Comparison of ENCODE assay signal across 6 cellular contexts in the genomic region with DNA sequence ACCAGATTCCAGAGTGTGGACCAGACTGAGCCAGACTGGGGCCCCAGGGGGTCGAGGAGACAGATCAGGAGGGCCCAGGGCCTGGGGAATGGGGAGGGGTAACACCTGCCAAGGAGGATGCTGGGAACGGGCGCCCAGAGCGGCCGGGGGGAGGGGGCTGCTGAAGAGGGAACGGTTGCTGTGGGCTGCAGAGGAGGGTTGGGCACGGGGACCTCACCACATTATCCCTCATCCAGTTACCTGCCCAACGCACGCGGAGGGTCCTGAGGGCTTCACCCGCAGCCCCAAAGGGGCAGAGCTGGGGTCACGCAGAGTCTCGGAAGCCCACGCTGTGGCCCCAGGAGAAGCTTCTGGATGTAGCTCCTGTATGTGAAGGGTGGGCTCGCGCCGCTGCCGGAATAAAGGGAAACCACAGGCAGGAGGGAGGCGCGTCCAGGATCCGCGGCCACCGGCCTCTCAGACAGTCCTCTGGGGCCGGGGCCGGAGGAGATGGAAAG. TPM values are rescaled to one million over a fixed set of nuclear protein-coding genes. Genes with fewer than 3 reads are reported as not detected.
A peak's percentile ranks its signal among the peaks of the same experiment; 100 is the strongest.
DNase-seq lines count a peak whose midpoint lies in the region; ATAC-seq and TF ChIP-seq lines count a peak whose summit lies in the region.

No MANE protein-coding gene starts in this region.

- peaks cover 0 to 8% of the 10 kb centered on the region in 2 donors for H3K36me3 ChIP-seq in body of pancreas (replicated peaks in 1 of 2; ENCODE audit: insufficient read depth in 1 of 2, low read depth in 2 of 2)

- peak; percentile 26 for DNase-seq in HT-29 (ENCODE audit: low spot score)
- DNase-seq in body of pancreas: peak in 1 of 4 donors; percentile 25
- DNase-seq in nephron progenitor cell: peak; percentile 53
- no peak for DNase-seq in GM20000 (ENCODE audit: low spot score)
- DNase-seq in UCSD-AML1 (lab: John Stamatoyannopoulos, UW; ENCODE audit: unreplicated experiment): no peak

- H3K27ac Mint-ChIP-seq in nephron progenitor cell: no peak overlapping the region

- no peaks in the 10 kb centered on the region for H3K9me3 ChIP-seq in body of pancreas

- TF ChIP-seq CTCF in body of pancreas (IDR thresholded peaks at IDR 0.05): no peak
- no peak for TF ChIP-seq CTCF in nephron progenitor cell (IDR thresholded peaks at IDR 0.05)
- TF ChIP-seq CTCF in GM20000 (IDR thresholded peaks at IDR 0.05; ENCODE audit: extremely low read depth, missing control alignments): no peak

- intact Hi-C loops in body of pancreas (cut with DNase I): no loop called here

- WGBS in body of pancreas, 2 donors: 34 to 40% methylated on average over 2 to 25 of the region's 25 CpGs

- peaks cover 22% of the 10 kb centered on the region for H3K4me1 Mint-ChIP-seq in nephron progenitor cell

- H3K4me3 ChIP-seq in body of pancreas: peak overlapping the region in 1 of 2 donors; percentile 45

- H3K27me3 Mint-ChIP-seq in nephron progenitor cell (ENCODE audit: low read depth, poor library complexity): no peaks in the 10 kb centered on the region

- TF ChIP-seq POLR2A in body of pancreas (IDR thresholded peaks at IDR 0.05): peak in 1 of 3 donors; percentile 5

- peaks cover 28% of the 10 kb centered on the region for H3K36me3 Mint-ChIP-seq in nephron progenitor cell (ENCODE audit: low read depth)

- H3K9me3 Mint-ChIP-seq in nephron progenitor cell: peaks cover 14% of the 10 kb centered on the region

- ATAC-seq in body of pancreas (peak; percentile 3), HG03139 (IDR thresholded peaks at IDR 0.05; ENCODE audit: unreplicated experiment) (no peak)

- no peaks in the 10 kb centered on the region for H3K27me3 ChIP-seq in body of pancreas

- H3K27ac ChIP-seq in body of pancreas: peak overlapping the region; percentile 37 to 78 (median 64)

- peaks cover 26% of the 10 kb centered on the region for H3K4me1 ChIP-seq in body of pancreas

- peak overlapping the region; percentile 75 for H3K4me3 Mint-ChIP-seq in nephron progenitor cell

RNA-seq across cellular contexts. Expression of a gene that starts 0.9 kb away (rescaled TPM):
- total RNA-seq in HT-29 (2014; rRNA removed; shearing (Covaris generic)): 65.3 and 79.4 TPM in 2 replicates
- total RNA-seq in body of pancreas: 10 to 100 TPM; 23.6 to 57.4 TPM

RNA-seq across cellular contexts. Expression of a gene that starts 14.2 kb away (rescaled TPM):
- 75.2 and 82.3 TPM in 2 replicates for total RNA-seq in HT-29 (2014; rRNA removed; shearing (Covaris generic))
- total RNA-seq in body of pancreas: 100 to 1,000 TPM in 1 of 2 donors, 10 to 100 TPM in 1; 82.8 to 110 TPM

RNA-seq across cellular contexts. Expression of a gene that starts 29.4 kb away (rescaled TPM):
- total RNA-seq in HT-29 (2014; rRNA removed; shearing (Covaris generic)): 1.1 and 1.4 TPM in 2 replicates
- total RNA-seq in body of pancreas: 1 to 10 TPM in 1 of 2 donors, under 1 TPM in 1; 0.33 to 3.1 TPM

RNA-seq across cellular contexts. Expression of a gene that starts 44.9 kb away (rescaled TPM):
- 30.8 and 32.2 TPM in 2 replicates for total RNA-seq in HT-29 (2014; rRNA removed; shearing (Covaris generic))
- 100 to 1,000 TPM in 1 of 2 donors, 10 to 100 TPM in 1; 61.2 to 121 TPM for total RNA-seq in body of pancreas

RNA-seq across cellular contexts. Expression of a gene that starts 51.2 kb away (rescaled TPM):
- 62.6 and 63.3 TPM in 2 replicates for total RNA-seq in HT-29 (2014; rRNA removed; shearing (Covaris generic))
- 100 to 1,000 TPM in 1 of 2 donors, 10 to 100 TPM in 1; 31.9 to 128 TPM for total RNA-seq in body of pancreas

Comparison
In these comparisons a context has a peak if more than half of its experiments do, and no peak if none do; other contexts are left out.
1. DNase-seq: peak in HT-29 (single experiment) and nephron progenitor cell (single experiment); none in GM20000 (single experiment) and UCSD-AML1 (single experiment).